ENCODE assay signal across 9 cellular contexts in genomic region chr1:156627313-156627880, GRCh38. TPM values are rescaled to one million over a fixed set of nuclear protein-coding genes. Genes with fewer than 3 reads are reported as not detected.
DNase-seq lines count a peak whose midpoint lies in the region; ATAC-seq, FAIRE-seq and TF ChIP-seq lines count a peak whose summit lies in the region.
"Had no signal": no experiment of that assay in that cellular context is flagged by ENCODE, and none has a peak within 500 bp of the region (broad histone marks: within the 10 kb centered on the region; RNA-seq: fewer than 3 reads in every experiment).

No MANE protein-coding gene starts in this region.

- peak; percentile 49 for ATAC-seq in IMR-90 (ENCODE audit: low read depth)
- no peak for ATAC-seq in GM21576 (IDR thresholded peaks at IDR 0.05; ENCODE audit: unreplicated experiment)
- ATAC-seq in GM21786 (IDR thresholded peaks at IDR 0.05; ENCODE audit: unreplicated experiment), result no peak

- no peak overlapping the region for H3K14ac ChIP-seq in IMR-90 (replicated peaks; ENCODE audit: low read depth, low read length)

- TF ChIP-seq RAD21 in IMR-90 (IDR thresholded peaks at IDR 0.05; ENCODE audit: low read length), result peak; percentile 63

- H3K36me3 Mint-ChIP-seq in T-helper 2 cell treated with Interferon-gamma antibody and Interleukin-4, amounts not matched to agents 5 μg/mL and 100 μg/mL, for 36 hours (ENCODE audit: low read depth), result no peaks in the 10 kb centered on the region
- H3K36me3 Mint-ChIP-seq in neural crest cell (ENCODE audit: low read depth), result no peaks in the 10 kb centered on the region
- H3K36me3 Mint-ChIP-seq: activated naive CD8-positive, alpha-beta T cell treated with anti-CD3 and anti-CD28 coated beads, Interleukin-2, amount 10 ng/mL, durations not matched to agents 7 days and 5 days had no signal

- in situ Hi-C loops in IMR-90 (cut with MboI; ENCODE audit: low sequenced_read_pairs), result no loop called here

- dilution Hi-C loops in IMR-90 (cut with HindIII; ENCODE audit: low sequenced_read_pairs, unreplicated experiment), result no loop called here

- no peaks in the 10 kb centered on the region for H3K79me1 ChIP-seq in IMR-90 (ENCODE audit: low read depth in 1 of 2, low read length in 2 of 2)

- H3K4me3 ChIP-seq in IMR-90 (ENCODE audit: insufficient read depth, low read depth, low read length), result no peak overlapping the region
- no peak overlapping the region for H3K4me3 ChIP-seq in choroid plexus epithelial cell (ENCODE audit: low read depth, low read length)

- TF ChIP-seq POLR2A in IMR-90 (IDR thresholded peaks at IDR 0.05; ENCODE audit: low read depth, low read length), result no peak

- no peaks in the 10 kb centered on the region for H3K36me3 ChIP-seq in IMR-90 (ENCODE audit: control insufficient read depth, insufficient read depth, low read length)

- POLR2A ChIA-PET in IMR-90 (lab: Charles Lee; ENCODE audit: unreplicated experiment), result no interaction called here

- H3K4me1 Mint-ChIP-seq in T-helper 2 cell treated with Interferon-gamma antibody and Interleukin-4, amounts not matched to agents 5 μg/mL and 100 μg/mL, for 36 hours (ENCODE audit: low read depth), result peaks cover 8% of the 10 kb centered on the region
- H3K4me1 Mint-ChIP-seq in neural crest cell, result peaks cover 5% of the 10 kb centered on the region

- H3K27me3 ChIP-seq in IMR-90 (ENCODE audit: control insufficient read depth, insufficient read depth, low read length), result peaks cover 58% of the 10 kb centered on the region

- no peak overlapping the region for H4K91ac ChIP-seq in IMR-90 (ENCODE audit: insufficient read depth, low read depth, low read length)

- no peak overlapping the region for H3K18ac ChIP-seq in IMR-90 (ENCODE audit: low read depth, low read length)

- no peak overlapping the region for H3K4me3 Mint-ChIP-seq in T-helper 2 cell treated with Interferon-gamma antibody and Interleukin-4, amounts not matched to agents 5 μg/mL and 100 μg/mL, for 36 hours
- no peak overlapping the region for H3K4me3 Mint-ChIP-seq in neural crest cell
- H3K4me3 Mint-ChIP-seq: activated naive CD8-positive, alpha-beta T cell treated with anti-CD3 and anti-CD28 coated beads, Interleukin-2, amount 10 ng/mL, durations not matched to agents 7 days and 5 days had no signal

- no peak overlapping the region for H3K27ac ChIP-seq in IMR-90 (ENCODE audit: insufficient read depth, low read length)

- H2BK5ac ChIP-seq in IMR-90 (ENCODE audit: low read depth, low read length, poor library complexity, severe bottlenecking), result no peak overlapping the region

- no peak overlapping the region for H3K9ac ChIP-seq in IMR-90 (ENCODE audit: low read depth, low read length)

- no peak for FAIRE-seq in RCC 7860 (lab: Jason Lieb, UNC)

- TF ChIP-seq CTCF in IMR-90 (conservative IDR thresholded peaks at IDR 0.05; ENCODE audit: low read depth, low read length) (peak; percentile 66), choroid plexus epithelial cell (conservative IDR thresholded peaks at IDR 0.05; ENCODE audit: low read depth, low read length) (peak; percentile 74), neural crest cell (conservative IDR thresholded peaks at IDR 0.05) (peak; percentile 68)

- peaks cover 64% of the 10 kb centered on the region for H3K27me3 Mint-ChIP-seq in T-helper 2 cell treated with Interferon-gamma antibody and Interleukin-4, amounts not matched to agents 5 μg/mL and 100 μg/mL, for 36 hours (ENCODE audit: low read depth)
- peaks cover 72% of the 10 kb centered on the region for H3K27me3 Mint-ChIP-seq in neural crest cell (ENCODE audit: low read depth)

- intact Hi-C loops in IMR-90 (cut with micrococcal nuclease), result loop anchor here (1.0 kb wide), 1 partner anchor 30 kb away; no protein-coding TSS in a partner anchor

- H4K5ac ChIP-seq in IMR-90 (ENCODE audit: low read depth, low read length), result no peak overlapping the region

- peaks cover 4% of the 10 kb centered on the region for H3K4me1 ChIP-seq in IMR-90 (ENCODE audit: control insufficient read depth, insufficient read depth, low read length)

- no CpG with 5 or more reads among the region's 2 CpGs for WGBS in IMR-90 (ENCODE audit: extremely low coverage in 2 of 2, insufficient read length in 1 of 2), 2 experiments

- no peak overlapping the region for H2BK20ac ChIP-seq in IMR-90 (ENCODE audit: low read depth, low read length)

- H3K9me3 Mint-ChIP-seq in T-helper 2 cell treated with Interferon-gamma antibody and Interleukin-4, amounts not matched to agents 5 μg/mL and 100 μg/mL, for 36 hours, result no peaks in the 10 kb centered on the region
- no peaks in the 10 kb centered on the region for H3K9me3 Mint-ChIP-seq in neural crest cell
- H3K9me3 Mint-ChIP-seq: activated naive CD8-positive, alpha-beta T cell treated with anti-CD3 and anti-CD28 coated beads, Interleukin-2, amount 10 ng/mL, durations not matched to agents 7 days and 5 days had no signal

- no peak overlapping the region for H2AK5ac ChIP-seq in IMR-90 (ENCODE audit: low read depth, low read length)

- DNase-seq in T-helper 2 cell treated with Interferon-gamma antibody and Interleukin-4, amounts not matched to agents 5 μg/mL and 100 μg/mL, for 36 hours (ENCODE audit: low spot score), result peak; percentile 20
- no peak for DNase-seq in T-helper 2 cell
- peak; percentile 47 for DNase-seq in IMR-90
- peak; percentile 29 for DNase-seq in RCC 7860 (ENCODE audit: low spot score)
- DNase-seq in choroid plexus epithelial cell (ENCODE audit: low read depth), result peak; percentile 70
- peak; percentile 55 for DNase-seq in neural crest cell (ENCODE audit: low read depth, low spot score)
- DNase-seq: activated naive CD8-positive, alpha-beta T cell treated with anti-CD3 and anti-CD28 coated beads, Interleukin-2, amount 10 ng/mL, durations not matched to agents 7 days and 5 days had no signal

- BruUV-seq in IMR-90 (replicated peaks; lab: Mats Ljungman, UMichigan), result no TSS peak

- no peak overlapping the region for H3K23ac ChIP-seq in IMR-90 (ENCODE audit: low read depth, low read length)

- no peak overlapping the region for H3K27ac Mint-ChIP-seq in T-helper 2 cell treated with Interferon-gamma antibody and Interleukin-4, amounts not matched to agents 5 μg/mL and 100 μg/mL, for 36 hours
- H3K27ac Mint-ChIP-seq in neural crest cell (ENCODE audit: unreplicated experiment), result no peak overlapping the region
- H3K27ac Mint-ChIP-seq: activated naive CD8-positive, alpha-beta T cell treated with anti-CD3 and anti-CD28 coated beads, Interleukin-2, amount 10 ng/mL, durations not matched to agents 7 days and 5 days had no signal

- CTCF ChIA-PET in IMR-90 (lab: Yijun Ruan, JAX), result interaction anchor here (0.5 to 1.9 kb wide), 6 partner anchors 15 to 288 kb away, joined by 3 to 14 read pairs (median 4); no protein-coding TSS in a partner anchor

- no peak overlapping the region for H4K8ac ChIP-seq in IMR-90 (ENCODE audit: low read depth in 2 of 2, low read length in 2 of 2)

- H4K20me1 ChIP-seq in IMR-90 (ENCODE audit: insufficient read depth, low read length), result peaks cover 7% of the 10 kb centered on the region

- no peaks in the 10 kb centered on the region for H3K9me3 ChIP-seq in IMR-90 (ENCODE audit: control insufficient read depth, insufficient read depth, low read length)

- H3K4ac ChIP-seq in IMR-90 (ENCODE audit: low read depth, low read length), result no peak overlapping the region

- H2AK9ac ChIP-seq in IMR-90 (replicated peaks; ENCODE audit: low read depth, low read length, poor library complexity), result no peak overlapping the region

- no peak overlapping the region for H2BK15ac ChIP-seq in IMR-90 (ENCODE audit: low read depth, low read length)

- H3K56ac ChIP-seq in IMR-90 (ENCODE audit: extremely low read depth, insufficient read depth, low read length), result no peak overlapping the region

- no peak overlapping the region for H2BK120ac ChIP-seq in IMR-90 (ENCODE audit: low read depth, low read length)

- H3K4me2 ChIP-seq in IMR-90 (ENCODE audit: low read depth, low read length), result no peak overlapping the region

- H3K9me1 ChIP-seq in IMR-90 (ENCODE audit: insufficient read depth, low read length), result no peaks in the 10 kb centered on the region

- no peak overlapping the region for H2AFZ ChIP-seq in IMR-90 (replicated peaks; ENCODE audit: low read length, poor library complexity)

TF ChIP-seq in IMR-90, 13 proteins besides CTCF, POLR2A, EP300 and RAD21 (continues in another document):
- TF ChIP-seq BHLHE40 (IDR thresholded peaks at IDR 0.05; ENCODE audit: low read depth, low read length) (no peak), USF2 (IDR thresholded peaks at IDR 0.05; ENCODE audit: low read depth, low read length) (peak; percentile 55; the same call in 1 of the 2 replicates)

RNA-seq across cellular contexts. Expression of gene HAPLN2, which starts 8.2 kb away (rescaled TPM):
- total RNA-seq in IMR-90 (2012; rRNA removed) (not detected in 2 replicates), neural crest cell (0.70 and 0.91 TPM in 2 replicates)
- not detected in 2 replicates for polyA plus RNA-seq in IMR-90 (2012; rRNA removed)
- polyA plus RNA-seq in IMR-90 (2012; cell fraction: cytosol; rRNA removed), result 0.35 TPM in 1 of 2 replicates, not detected in the other
- 0.20 and 0.21 TPM in 2 replicates for polyA plus RNA-seq in IMR-90 (2012; cell fraction: nucleus; rRNA removed; ENCODE audit: low replicate concordance)

RNA-seq across cellular contexts. Expression of gene BCAN, which starts 14.5 kb away (rescaled TPM):
- total RNA-seq in IMR-90 (2012; rRNA removed), result not detected in 2 replicates
- 0.07 TPM in 1 of 2 replicates, not detected in the other for polyA plus RNA-seq in IMR-90 (2012; rRNA removed)
- 0.04 and 0.11 TPM in 2 replicates for polyA plus RNA-seq in IMR-90 (2012; cell fraction: cytosol; rRNA removed)
- 0.05 TPM in 2 replicates for polyA plus RNA-seq in IMR-90 (2012; cell fraction: nucleus; rRNA removed; ENCODE audit: low replicate concordance)
- 2.4 and 3.1 TPM in 2 replicates for total RNA-seq in neural crest cell
- total RNA-seq: activated naive CD8-positive, alpha-beta T cell treated with anti-CD3 and anti-CD28 coated beads, Interleukin-2, amount 10 ng/mL, durations not matched to agents 7 days and 5 days had no signal

RNA-seq across cellular contexts. Expression of gene GPATCH4, which starts 26.1 kb away (rescaled TPM):
- total RNA-seq in IMR-90 (2012; rRNA removed) (30.8 and 41.8 TPM in 2 replicates), neural crest cell (40.6 and 41.2 TPM in 2 replicates)
- 26.6 and 32.6 TPM in 2 replicates for polyA plus RNA-seq in IMR-90 (2012; rRNA removed)
- 13.1 and 14.7 TPM in 2 replicates for polyA plus RNA-seq in IMR-90 (2012; cell fraction: cytosol; rRNA removed)
- 16.3 and 33.1 TPM in 2 replicates for polyA plus RNA-seq in IMR-90 (2012; cell fraction: nucleus; rRNA removed; ENCODE audit: low replicate concordance)

RNA-seq across cellular contexts. Expression of gene NAXE, which starts 35.8 kb away (rescaled TPM):
- total RNA-seq in IMR-90 (2012; rRNA removed) (70.3 and 74.2 TPM in 2 replicates), neural crest cell (76.5 and 80.6 TPM in 2 replicates)
- 60.6 and 61.0 TPM in 2 replicates for polyA plus RNA-seq in IMR-90 (2012; rRNA removed)
- polyA plus RNA-seq in IMR-90 (2012; cell fraction: cytosol; rRNA removed), result 63.8 and 76.0 TPM in 2 replicates
- 25.3 and 30.2 TPM in 2 replicates for polyA plus RNA-seq in IMR-90 (2012; cell fraction: nucleus; rRNA removed; ENCODE audit: low replicate concordance)

RNA-seq across cellular contexts. Expression of gene TTC24, which starts 47.9 kb away (rescaled TPM):
- total RNA-seq in IMR-90 (2012; rRNA removed) (not detected in 2 replicates), neural crest cell (not detected in 2 replicates)
- not detected in 2 replicates for polyA plus RNA-seq in IMR-90 (2012; rRNA removed)
- not detected in 2 replicates for polyA plus RNA-seq in IMR-90 (2012; cell fraction: cytosol; rRNA removed)
- not detected in 2 replicates for polyA plus RNA-seq in IMR-90 (2012; cell fraction: nucleus; rRNA removed; ENCODE audit: low replicate concordance)

Comparison
In these comparisons a context has a peak if more than half of its experiments do, and no peak if none do; other contexts are left out.
1. DNase-seq: peak in T-helper 2 cell treated with Interferon-gamma antibody and Interleukin-4, amounts not matched to agents 5 μg/mL and 100 μg/mL, for 36 hours (single experiment), IMR-90 (single experiment), RCC 7860 (single experiment), choroid plexus epithelial cell (single experiment) and neural crest cell (single experiment); none in T-helper 2 cell (0 of 5).
2. Peak in every context shown above with its lines, with median percentiles within 50 percentile points of each other: CTCF ChIP-seq.